Comparison of ENCODE assay signal across 8 cellular contexts in the genomic region with DNA sequence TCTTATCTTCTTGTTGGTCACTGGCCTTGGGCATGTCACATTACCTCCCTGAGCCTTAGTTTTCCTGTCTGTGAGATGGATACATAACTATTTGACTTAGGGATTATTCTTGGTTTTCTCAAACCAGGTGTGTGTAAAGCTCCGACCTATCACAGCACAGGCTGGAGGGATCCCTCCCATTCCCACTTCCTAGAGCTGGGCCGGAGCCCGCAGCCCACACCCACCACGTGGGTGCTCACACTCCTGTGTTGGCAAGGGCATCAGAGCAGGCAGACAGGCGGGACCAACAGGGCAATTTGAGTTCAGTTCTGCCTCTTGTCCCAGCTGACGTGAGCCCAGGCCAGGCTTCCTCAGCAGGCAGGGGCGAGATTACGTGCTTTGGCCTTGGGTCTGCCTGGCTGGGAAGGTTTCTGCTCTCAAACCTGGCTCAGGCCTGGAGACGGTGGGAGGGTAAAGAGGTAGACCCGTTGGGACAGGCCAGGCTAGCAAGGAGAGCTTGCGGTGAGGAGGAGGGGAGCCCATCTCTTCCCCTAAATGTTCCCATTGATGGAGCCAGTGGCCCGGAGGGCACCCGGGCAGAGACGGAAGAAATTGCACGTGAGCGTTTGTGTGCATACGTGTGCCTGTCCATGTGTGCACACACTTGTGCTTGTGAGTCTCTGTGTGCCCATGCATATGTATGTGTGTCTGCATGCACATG. TPM values are rescaled to one million over a fixed set of nuclear protein-coding genes. Genes with fewer than 3 reads are reported as not detected.
DNase-seq lines count a peak whose midpoint lies in the region; TF ChIP-seq lines count a peak whose summit lies in the region.

No MANE protein-coding gene starts in this region.

- TF ChIP-seq CTCF in VCaP (conservative IDR thresholded peaks at IDR 0.05) (no peak), tibial artery (IDR thresholded peaks at IDR 0.05) (no peak)

- no peak for DNase-seq in activated T-cell treated with anti-CD3 and anti-CD28 coated beads, Interleukin-2, amount 50 U/mL, for 24 hours
- DNase-seq in activated T-cell treated with anti-CD3 and anti-CD28 coated beads, Interleukin-2, amount 50 U/mL, for 1 hour = no peak
- DNase-seq in tibial artery (no peak), NK-92 (lab: John Stamatoyannopoulos, UW; ENCODE audit: unreplicated experiment) (no peak), NCI-H82 treated with DMSO at 0.1 percent for 48 hours (lab: John Stamatoyannopoulos, UW; ENCODE audit: unreplicated experiment) (no peak), H7 (no peak)

- H3K9me3 Mint-ChIP-seq in activated T-cell treated with anti-CD3 and anti-CD28 coated beads, Interleukin-2, amount 50 U/mL, for 24 hours = no peaks in the 10 kb centered on the region

- H3K4me3 Mint-ChIP-seq in activated T-cell treated with anti-CD3 and anti-CD28 coated beads, Interleukin-2, amount 50 U/mL, for 24 hours = peak overlapping the region; percentile 83

- no peaks in the 10 kb centered on the region for H3K9me3 ChIP-seq in tibial artery

- H3K27me3 ChIP-seq in layer of hippocampus (ENCODE audit: control insufficient read depth, insufficient read depth, low read length) (no peaks in the 10 kb centered on the region), tibial artery (peaks cover 0 to 8% of the 10 kb centered on the region in 2 donors), H7 (ENCODE audit: control insufficient read depth, insufficient read depth, low read length) (no peaks in the 10 kb centered on the region)

- H3K4me3 ChIP-seq in tibial artery (no peak overlapping the region), H7 (ENCODE audit: insufficient read depth, low read depth, low read length) (no peak overlapping the region)

- H3K27ac ChIP-seq in VCaP = peak overlapping the region; percentile 90
- H3K27ac ChIP-seq in layer of hippocampus (ENCODE audit: low read depth, low read length) = peak overlapping the region; percentile 32
- peak overlapping the region; percentile 31 to 46 for H3K27ac ChIP-seq in tibial artery

- no peaks in the 10 kb centered on the region for H3K36me3 Mint-ChIP-seq in activated T-cell treated with anti-CD3 and anti-CD28 coated beads, Interleukin-2, amount 50 U/mL, for 24 hours (ENCODE audit: low read depth)

- no peaks in the 10 kb centered on the region for H3K27me3 Mint-ChIP-seq in activated T-cell treated with anti-CD3 and anti-CD28 coated beads, Interleukin-2, amount 50 U/mL, for 24 hours

- intact Hi-C loops in tibial artery (cut with DNase I; ENCODE audit: low total_unique reads) = no loop called here

- peaks cover 48% of the 10 kb centered on the region for H3K4me1 Mint-ChIP-seq in activated T-cell treated with anti-CD3 and anti-CD28 coated beads, Interleukin-2, amount 50 U/mL, for 24 hours (ENCODE audit: low read depth)

- H3K4me1 ChIP-seq in tibial artery = peaks cover 0 to 29% (median 9%) of the 10 kb centered on the region in 4 donors

- H3K27ac Mint-ChIP-seq in activated T-cell treated with anti-CD3 and anti-CD28 coated beads, Interleukin-2, amount 50 U/mL, for 24 hours = peak overlapping the region; percentile 66

- H3K36me3 ChIP-seq in tibial artery (no peaks in the 10 kb centered on the region), H7 (replicated peaks; ENCODE audit: control insufficient read depth, insufficient read depth, low read length) (no peaks in the 10 kb centered on the region)

RNA-seq across cellular contexts. Expression of a gene that starts 0.7 kb away (rescaled TPM):
- total RNA-seq in H7 (2014; rRNA removed; shearing (Covaris generic)) = 0.59 and 2.2 TPM in 2 replicates

RNA-seq across cellular contexts. Expression of a gene that starts 39.7 kb away (rescaled TPM):
- total RNA-seq in H7 (2014; rRNA removed; shearing (Covaris generic)) = 1.6 and 1.9 TPM in 2 replicates

Comparison
In these comparisons a context has a peak if more than half of its experiments do, and no peak if none do; other contexts are left out.
1. H3K27ac ChIP-seq: peak in every context shown above with its lines; median percentile 90 in VCaP; 38 in tibial artery; 32 in layer of hippocampus.